In genomic region chr20:10315138-10315537, GRCh38 we compare ENCODE assay signal across 16 cellular contexts.
A peak's percentile ranks its signal among the peaks of the same experiment; 100 is the strongest.
DNase-seq lines count a peak whose midpoint lies in the region; ATAC-seq lines count a peak whose summit lies in the region.
"Had no signal": no experiment of that assay in that cellular context is flagged by ENCODE, and none has a peak within 500 bp of the region (broad histone marks: within the 10 kb centered on the region; RNA-seq: fewer than 3 reads in every experiment).

No MANE protein-coding gene starts in this region.

- H3K27me3 ChIP-seq in mesendoderm (ENCODE audit: insufficient read depth, low read length, poor library complexity) = no peaks in the 10 kb centered on the region
- H3K27me3 ChIP-seq: BLaER1 treated with 17β-estradiol and CSF1 and Interleukin-3, amounts not matched to agents 10 nM and 100 nM had no signal

- H3K27ac Mint-ChIP-seq in naive thymus-derived CD8-positive, alpha-beta T cell = no peak overlapping the region
- H3K27ac Mint-ChIP-seq: CD4-positive, CD25-positive, alpha-beta regulatory T cell had no signal

- no peak overlapping the region for H2BK15ac ChIP-seq in mesendoderm (replicated peaks; ENCODE audit: low read depth)

- H2BK120ac ChIP-seq in mesendoderm (ENCODE audit: low read depth, low read length) = no peak overlapping the region

- H3K9ac ChIP-seq in mesendoderm (ENCODE audit: low read length) = no peak overlapping the region
- H3K9ac ChIP-seq: BLaER1 treated with 17β-estradiol and CSF1 and Interleukin-3, amounts not matched to agents 10 nM and 100 nM; KMS-11 had no signal

- H3K4ac ChIP-seq in mesendoderm (ENCODE audit: low read depth, low read length) = no peak overlapping the region

- ATAC-seq in naive thymus-derived CD8-positive, alpha-beta T cell = no peak
- no peak for ATAC-seq in HG02588 (IDR thresholded peaks at IDR 0.05; ENCODE audit: unreplicated experiment)
- no peak for ATAC-seq in HG03045 (IDR thresholded peaks at IDR 0.05; ENCODE audit: unreplicated experiment)

- POLR2A ChIA-PET in naive thymus-derived CD8-positive, alpha-beta T cell (lab: Charles Lee) = no interaction called here

- H3K36me3 ChIP-seq in mesendoderm (ENCODE audit: control insufficient read depth, insufficient read depth, low read length) = no peaks in the 10 kb centered on the region
- H3K36me3 ChIP-seq: BLaER1 treated with 17β-estradiol and CSF1 and Interleukin-3, amounts not matched to agents 10 nM and 100 nM had no signal

- H3K18ac ChIP-seq in mesendoderm (ENCODE audit: low read length) = peak overlapping the region; percentile 39

- no peak overlapping the region for H4K8ac ChIP-seq in mesendoderm (ENCODE audit: low read depth, low read length)

- no peak overlapping the region for H2AK5ac ChIP-seq in mesendoderm (ENCODE audit: low read length)

- H3K36me3 Mint-ChIP-seq in naive thymus-derived CD8-positive, alpha-beta T cell = peaks cover 0 to 10% (median 0%) of the 10 kb centered on the region in 3 donors
- H3K36me3 Mint-ChIP-seq: CD4-positive, CD25-positive, alpha-beta regulatory T cell had no signal

- no peaks in the 10 kb centered on the region for H3K79me2 ChIP-seq in mesendoderm (ENCODE audit: control insufficient read depth, insufficient read depth, low read length)

- no peak overlapping the region for H3K4me3 Mint-ChIP-seq in naive thymus-derived CD8-positive, alpha-beta T cell
- H3K4me3 Mint-ChIP-seq: CD4-positive, CD25-positive, alpha-beta regulatory T cell had no signal

- no peak overlapping the region for H3K4me2 ChIP-seq in mesendoderm (ENCODE audit: low read length)
- H3K4me2 ChIP-seq: KMS-11 had no signal

- H3K4me1 ChIP-seq in mesendoderm (ENCODE audit: control insufficient read depth, low read depth, low read length) = no peaks in the 10 kb centered on the region

- no peak overlapping the region for H2BK5ac ChIP-seq in mesendoderm (ENCODE audit: low read length)

- H3K27ac ChIP-seq in mesendoderm (ENCODE audit: low read depth, low read length) = no peak overlapping the region
- H3K27ac ChIP-seq: 22Rv1; BLaER1 treated with 17β-estradiol and CSF1 and Interleukin-3, amounts not matched to agents 10 nM and 100 nM; KMS-11 had no signal

- peak; percentile 37 for DNase-seq in DMS 273 (lab: John Stamatoyannopoulos, UW; ENCODE audit: unreplicated experiment)
- DNase-seq in DMS 273 treated with DMSO at 0.1 percent for 48 hours (lab: John Stamatoyannopoulos, UW) = no peak
- peak; percentile 48 for DNase-seq in RPMI7951 (ENCODE audit: low read depth)
- no peak for DNase-seq in mesendoderm
- no peak for DNase-seq in naive thymus-derived CD8-positive, alpha-beta T cell
- DNase-seq: AML-193; CD4-positive, CD25-positive, alpha-beta regulatory T cell; DND-41; GDM1; GOT3; HCEC 1CT had no signal

- no peak overlapping the region for H3K56ac ChIP-seq in mesendoderm (ENCODE audit: low read length)

- H3K27me3 Mint-ChIP-seq in naive thymus-derived CD8-positive, alpha-beta T cell = peaks cover 18 to 42% (median 28%) of the 10 kb centered on the region in 5 donors

- H4K5ac ChIP-seq in mesendoderm (ENCODE audit: low read length) = no peak overlapping the region

- no CpG with 5 or more reads among the region's 5 CpGs for WGBS in mesendoderm (ENCODE audit: extremely low coverage, insufficient coverage, low lambda C conversion rate)

- peaks cover 0 to 25% (median 6%) of the 10 kb centered on the region in 9 donors for H3K9me3 Mint-ChIP-seq in naive thymus-derived CD8-positive, alpha-beta T cell

- H3K4me1 Mint-ChIP-seq in naive thymus-derived CD8-positive, alpha-beta T cell = no peaks in the 10 kb centered on the region
- H3K4me1 Mint-ChIP-seq: CD4-positive, CD25-positive, alpha-beta regulatory T cell had no signal

- no peak overlapping the region for H3K4me3 ChIP-seq in mesendoderm (ENCODE audit: low read length)
- H3K4me3 ChIP-seq: BLaER1 treated with 17β-estradiol and CSF1 and Interleukin-3, amounts not matched to agents 10 nM and 100 nM had no signal

- no peaks in the 10 kb centered on the region for H3K79me1 ChIP-seq in mesendoderm (ENCODE audit: low read length)

- H3K23ac ChIP-seq in mesendoderm (ENCODE audit: low read length) = no peak overlapping the region

Comparison
In these comparisons a context has a peak if more than half of its experiments do, and no peak if none do; other contexts are left out.
1. DNase-seq: peak in DMS 273 (single experiment) and RPMI7951 (single experiment); none in DMS 273 treated with DMSO at 0.1 percent for 48 hours (single experiment), mesendoderm (single experiment) and naive thymus-derived CD8-positive, alpha-beta T cell (0 of 10).